Comparison of ENCODE assay signal across 1 cellular context in genomic region chr12:108759914-108760313, GRCh38.
TF ChIP-seq lines count a peak whose summit lies in the region.

No MANE protein-coding gene starts in this region.

TF ChIP-seq in GM23338, 12 proteins besides CTCF, POLR2A, EP300 and RAD21 (continued from another document):
- TF ChIP-seq, protein P1, sequence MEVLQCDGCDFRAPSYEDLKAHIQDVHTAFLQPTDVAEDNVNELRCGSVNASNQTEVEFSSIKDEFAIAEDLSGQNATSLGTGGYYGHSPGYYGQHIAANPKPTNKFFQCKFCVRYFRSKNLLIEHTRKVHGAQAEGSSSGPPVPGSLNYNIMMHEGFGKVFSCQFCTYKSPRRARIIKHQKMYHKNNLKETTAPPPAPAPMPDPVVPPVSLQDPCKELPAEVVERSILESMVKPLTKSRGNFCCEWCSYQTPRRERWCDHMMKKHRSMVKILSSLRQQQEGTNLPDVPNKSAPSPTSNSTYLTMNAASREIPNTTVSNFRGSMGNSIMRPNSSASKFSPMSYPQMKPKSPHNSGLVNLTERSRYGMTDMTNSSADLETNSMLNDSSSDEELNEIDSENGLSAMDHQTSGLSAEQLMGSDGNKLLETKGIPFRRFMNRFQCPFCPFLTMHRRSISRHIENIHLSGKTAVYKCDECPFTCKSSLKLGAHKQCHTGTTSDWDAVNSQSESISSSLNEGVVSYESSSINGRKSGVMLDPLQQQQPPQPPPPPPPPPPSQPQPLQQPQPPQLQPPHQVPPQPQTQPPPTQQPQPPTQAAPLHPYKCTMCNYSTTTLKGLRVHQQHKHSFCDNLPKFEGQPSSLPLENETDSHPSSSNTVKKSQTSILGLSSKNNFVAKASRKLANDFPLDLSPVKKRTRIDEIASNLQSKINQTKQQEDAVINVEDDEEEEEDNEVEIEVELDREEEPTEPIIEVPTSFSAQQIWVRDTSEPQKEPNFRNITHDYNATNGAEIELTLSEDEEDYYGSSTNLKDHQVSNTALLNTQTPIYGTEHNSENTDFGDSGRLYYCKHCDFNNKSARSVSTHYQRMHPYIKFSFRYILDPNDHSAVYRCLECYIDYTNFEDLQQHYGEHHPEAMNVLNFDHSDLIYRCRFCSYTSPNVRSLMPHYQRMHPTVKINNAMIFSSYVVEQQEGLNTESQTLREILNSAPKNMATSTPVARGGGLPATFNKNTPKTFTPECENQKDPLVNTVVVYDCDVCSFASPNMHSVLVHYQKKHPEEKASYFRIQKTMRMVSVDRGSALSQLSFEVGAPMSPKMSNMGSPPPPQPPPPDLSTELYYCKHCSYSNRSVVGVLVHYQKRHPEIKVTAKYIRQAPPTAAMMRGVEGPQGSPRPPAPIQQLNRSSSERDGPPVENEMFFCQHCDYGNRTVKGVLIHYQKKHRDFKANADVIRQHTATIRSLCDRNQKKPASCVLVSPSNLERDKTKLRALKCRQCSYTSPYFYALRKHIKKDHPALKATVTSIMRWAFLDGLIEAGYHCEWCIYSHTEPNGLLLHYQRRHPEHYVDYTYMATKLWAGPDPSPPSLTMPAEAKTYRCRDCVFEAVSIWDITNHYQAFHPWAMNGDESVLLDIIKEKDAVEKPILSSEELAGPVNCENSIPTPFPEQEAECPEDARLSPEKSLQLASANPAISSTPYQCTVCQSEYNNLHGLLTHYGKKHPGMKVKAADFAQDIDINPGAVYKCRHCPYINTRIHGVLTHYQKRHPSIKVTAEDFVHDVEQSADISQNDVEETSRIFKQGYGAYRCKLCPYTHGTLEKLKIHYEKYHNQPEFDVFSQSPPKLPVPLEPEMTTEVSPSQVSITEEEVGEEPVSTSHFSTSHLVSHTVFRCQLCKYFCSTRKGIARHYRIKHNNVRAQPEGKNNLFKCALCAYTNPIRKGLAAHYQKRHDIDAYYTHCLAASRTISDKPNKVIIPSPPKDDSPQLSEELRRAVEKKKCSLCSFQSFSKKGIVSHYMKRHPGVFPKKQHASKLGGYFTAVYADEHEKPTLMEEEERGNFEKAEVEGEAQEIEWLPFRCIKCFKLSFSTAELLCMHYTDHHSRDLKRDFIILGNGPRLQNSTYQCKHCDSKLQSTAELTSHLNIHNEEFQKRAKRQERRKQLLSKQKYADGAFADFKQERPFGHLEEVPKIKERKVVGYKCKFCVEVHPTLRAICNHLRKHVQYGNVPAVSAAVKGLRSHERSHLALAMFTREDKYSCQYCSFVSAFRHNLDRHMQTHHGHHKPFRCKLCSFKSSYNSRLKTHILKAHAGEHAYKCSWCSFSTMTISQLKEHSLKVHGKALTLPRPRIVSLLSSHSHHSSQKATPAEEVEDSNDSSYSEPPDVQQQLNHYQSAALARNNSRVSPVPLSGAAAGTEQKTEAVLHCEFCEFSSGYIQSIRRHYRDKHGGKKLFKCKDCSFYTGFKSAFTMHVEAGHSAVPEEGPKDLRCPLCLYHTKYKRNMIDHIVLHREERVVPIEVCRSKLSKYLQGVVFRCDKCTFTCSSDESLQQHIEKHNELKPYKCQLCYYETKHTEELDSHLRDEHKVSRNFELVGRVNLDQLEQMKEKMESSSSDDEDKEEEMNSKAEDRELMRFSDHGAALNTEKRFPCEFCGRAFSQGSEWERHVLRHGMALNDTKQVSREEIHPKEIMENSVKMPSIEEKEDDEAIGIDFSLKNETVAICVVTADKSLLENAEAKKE (CRISPR knock-in tag; IDR thresholded peaks at IDR 0.05): no peak
